10 cellular contexts compared by ENCODE assay signal in the genomic region with DNA sequence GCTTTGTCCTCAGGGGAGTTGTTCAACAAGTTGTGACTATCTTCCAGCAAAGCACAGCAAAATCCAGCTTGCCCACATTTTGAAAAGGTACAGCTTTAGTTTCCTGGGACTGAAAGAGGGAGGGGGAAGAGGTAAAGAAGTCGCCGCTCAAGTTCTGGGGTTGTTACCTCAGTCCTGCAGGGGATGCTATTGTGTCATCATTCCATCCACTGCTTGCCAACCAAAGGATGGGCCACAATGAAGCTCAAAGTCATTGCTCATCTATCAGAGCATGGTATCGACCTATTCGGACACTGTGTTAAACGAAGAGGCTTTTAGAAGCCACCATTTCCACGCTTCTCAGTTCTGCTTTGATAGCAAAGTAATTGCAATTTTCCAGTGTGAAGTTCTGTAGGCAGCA. TPM values are rescaled to one million over a fixed set of nuclear protein-coding genes. Genes with fewer than 3 reads are reported as not detected.
DNase-seq lines count a peak whose midpoint lies in the region; ATAC-seq and TF ChIP-seq lines count a peak whose summit lies in the region.
"Had no signal": no experiment of that assay in that cellular context is flagged by ENCODE, and none has a peak within 500 bp of the region (broad histone marks: within the 10 kb centered on the region; RNA-seq: fewer than 3 reads in every experiment).

No MANE protein-coding gene starts in this region.

- peak; percentile 3 for DNase-seq in AG10803 (ENCODE audit: low read depth)
- no peak for DNase-seq in GM20000 (ENCODE audit: low spot score)
- DNase-seq in SJCRH30, result peak; percentile 29 to 71
- peak; percentile 71 for DNase-seq in iPS DF 4.7 (ENCODE audit: extremely low read depth, low spot score)
- DNase-seq in NCI-H345 (lab: John Stamatoyannopoulos, UW), result no peak
- DNase-seq in stomach, result no peak
- DNase-seq in heart left ventricle, result no peak
- DNase-seq: NCI-H1930, T-cell had no signal

- intact Hi-C loops in stomach (cut with DNase I; ENCODE audit: low total_unique reads) (no loop called here), heart left ventricle (cut with DNase I) (no loop called here)

- 63 to 80% (median 74%) methylated on average over 6 of the region's 6 CpGs for WGBS in stomach, 5 donors
- WGBS in heart left ventricle, 4 donors, result 43 to 66% (median 50%) methylated on average over 6 of the region's 6 CpGs
- WGBS in gastroesophageal sphincter (ENCODE audit: low coverage in 1 of 2), 2 donors, result 27 to 58% methylated on average over 4 to 6 of the region's 6 CpGs

- no peak for TF ChIP-seq EP300 in stomach (IDR thresholded peaks at IDR 0.05)
- TF ChIP-seq EP300 in gastroesophageal sphincter (IDR thresholded peaks at IDR 0.05), result no peak

- H3K4me3 ChIP-seq in AG10803 (ENCODE audit: low read length) (no peak overlapping the region), SJCRH30 (no peak overlapping the region), stomach (no peak overlapping the region), heart left ventricle (no peak overlapping the region), gastroesophageal sphincter (no peak overlapping the region)

- ATAC-seq in heart left ventricle (no peak), gastroesophageal sphincter (no peak)
- ATAC-seq: T-cell had no signal

- H3K4me1 ChIP-seq in SJCRH30, result no peaks in the 10 kb centered on the region
- H3K4me1 ChIP-seq in stomach, result no peaks in the 10 kb centered on the region
- H3K4me1 ChIP-seq in heart left ventricle, result no peaks in the 10 kb centered on the region
- H3K4me1 ChIP-seq in gastroesophageal sphincter, result no peaks in the 10 kb centered on the region

- peak; percentile 26; the same call in 1 of the 2 replicates for TF ChIP-seq CTCF in AG10803 (conservative IDR thresholded peaks at IDR 0.05; ENCODE audit: low read length)
- TF ChIP-seq CTCF in GM20000 (IDR thresholded peaks at IDR 0.05; ENCODE audit: extremely low read depth, missing control alignments), result peak; percentile 34
- TF ChIP-seq CTCF in stomach (IDR thresholded peaks at IDR 0.05), result no peak
- no peak for TF ChIP-seq CTCF in heart left ventricle (IDR thresholded peaks at IDR 0.05)
- TF ChIP-seq CTCF in gastroesophageal sphincter (IDR thresholded peaks at IDR 0.05), result no peak

- TF ChIP-seq POLR2A in stomach (IDR thresholded peaks at IDR 0.05) (no peak), heart left ventricle (IDR thresholded peaks at IDR 0.05) (no peak), gastroesophageal sphincter (IDR thresholded peaks at IDR 0.05) (no peak)

- H3K27ac ChIP-seq in SJCRH30, result no peak overlapping the region
- H3K27ac ChIP-seq in stomach, result no peak overlapping the region
- no peak overlapping the region for H3K27ac ChIP-seq in heart left ventricle
- no peak overlapping the region for H3K27ac ChIP-seq in gastroesophageal sphincter

- H3K27me3 ChIP-seq in SJCRH30, result no peaks in the 10 kb centered on the region
- H3K27me3 ChIP-seq in stomach, result no peaks in the 10 kb centered on the region
- H3K27me3 ChIP-seq in heart left ventricle, result peaks cover 0 to 16% (median 0%) of the 10 kb centered on the region in 9 donors
- H3K27me3 ChIP-seq in gastroesophageal sphincter, result peaks cover 19% of the 10 kb centered on the region

- no peaks in the 10 kb centered on the region for H3K36me3 ChIP-seq in SJCRH30
- no peaks in the 10 kb centered on the region for H3K36me3 ChIP-seq in stomach
- H3K36me3 ChIP-seq in heart left ventricle, result no peaks in the 10 kb centered on the region
- H3K36me3 ChIP-seq in gastroesophageal sphincter, result no peaks in the 10 kb centered on the region

- H3K9me3 ChIP-seq in SJCRH30 (replicated peaks) (no peaks in the 10 kb centered on the region), stomach (no peaks in the 10 kb centered on the region), heart left ventricle (no peaks in the 10 kb centered on the region), gastroesophageal sphincter (no peaks in the 10 kb centered on the region)

RNA-seq across cellular contexts. Expression of gene NPY, which starts 34.3 kb away (rescaled TPM):
- total RNA-seq in SJCRH30 (2014; rRNA removed; shearing (Covaris generic)), result 1.8 and 2.3 TPM in 2 replicates
- 1 to 10 TPM in 2 of 5 donors, not detected in 3; 2.9 to 6.2 TPM for total RNA-seq in stomach
- polyA plus RNA-seq in stomach, result 10 to 100 TPM in 1 of 3 donors, 1 to 10 TPM in 1, not detected in 1; 2.6 to 19.2 TPM
- total RNA-seq in heart left ventricle, result not detected
- under 1 TPM in 1 of 2 donors, not detected in 1; 0.24 TPM for polyA plus RNA-seq in heart left ventricle
- 10 to 100 TPM in 2 of 4 donors, 1 to 10 TPM in 2; 5.8 to 19.2 (median 11.9) TPM for total RNA-seq in gastroesophageal sphincter
- total RNA-seq: T-cell had no signal

Comparison
In these comparisons a context has a peak if more than half of its experiments do, and no peak if none do; other contexts are left out.
1. DNase-seq: peak in AG10803 (single experiment), SJCRH30 (2 of 2) and iPS DF 4.7 (single experiment); none in GM20000 (single experiment), NCI-H345 (single experiment), stomach (single experiment) and heart left ventricle (0 of 5).
2. CTCF ChIP-seq: peak in AG10803 (single experiment) and GM20000 (single experiment); none in stomach (0 of 7), heart left ventricle (0 of 12) and gastroesophageal sphincter (0 of 4).